28 cellular contexts compared by ENCODE assay signal in the genomic region with DNA sequence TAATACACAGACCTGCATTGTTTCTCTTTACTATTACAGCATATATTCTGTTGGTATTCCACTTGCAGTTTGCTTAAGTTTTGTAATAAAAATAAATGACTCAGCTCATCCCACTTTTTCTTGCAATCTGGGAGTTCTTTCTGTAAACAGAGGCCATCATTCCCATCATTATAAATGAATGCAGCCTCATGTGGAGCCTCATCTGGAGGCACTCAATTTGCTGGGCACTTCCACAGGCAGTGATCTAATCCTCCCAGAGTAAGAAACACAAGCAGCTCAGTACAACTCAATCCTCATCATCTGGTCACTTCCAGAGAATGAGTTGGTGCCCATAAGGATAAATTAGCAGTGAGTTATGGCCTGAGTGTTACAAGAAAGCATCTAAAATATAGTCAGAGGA.
DNase-seq lines count a peak whose midpoint lies in the region; ATAC-seq, FAIRE-seq and TF ChIP-seq lines count a peak whose summit lies in the region.
"Had no signal": no experiment of that assay in that cellular context is flagged by ENCODE, and none has a peak within 500 bp of the region (broad histone marks: within the 10 kb centered on the region; RNA-seq: fewer than 3 reads in every experiment).

No MANE protein-coding gene starts in this region.

- H2BK120ac ChIP-seq in H1 (replicated peaks; ENCODE audit: low read depth, low read length) = no peak overlapping the region
- no peak overlapping the region for H2BK120ac ChIP-seq in neuronal stem cell (ENCODE audit: low read depth, low read length)

- H3K18ac ChIP-seq in H1 (ENCODE audit: extremely low read depth, low read length) (no peak overlapping the region), neuronal stem cell (ENCODE audit: low read length) (no peak overlapping the region)

- TF ChIP-seq CTCF in H1 (IDR thresholded peaks at IDR 0.05; ENCODE audit: control extremely low read depth in 1 of 3, insufficient read depth in 1 of 3, low read depth in 1 of 3, low read length in 3 of 3) (no peak), mucosa of descending colon (IDR thresholded peaks at IDR 0.05) (no peak)

- no peak overlapping the region for H2BK20ac ChIP-seq in H1 (ENCODE audit: low read length)

- H3K23ac ChIP-seq in H1 (ENCODE audit: insufficient read length) (no peak overlapping the region), neuronal stem cell (ENCODE audit: low read depth, low read length, poor library complexity) (no peak overlapping the region)

- H2AK5ac ChIP-seq in H1 (ENCODE audit: low read depth, low read length) = no peak overlapping the region
- no peak overlapping the region for H2AK5ac ChIP-seq in neuronal stem cell (ENCODE audit: low read depth, low read length)

- ATAC-seq in mucosa of descending colon = no peak
- ATAC-seq: foreskin keratinocyte, HepG2, SK-N-SH treated with all-trans-retinoic acid at 6 μM for 48 hours had no signal

- H3K4ac ChIP-seq in H1 (replicated peaks; ENCODE audit: insufficient read length, low read depth, low read length) = no peak overlapping the region
- H3K4ac ChIP-seq in neuronal stem cell (ENCODE audit: low read length) = no peak overlapping the region

- H3K36me3 ChIP-seq in H1 (ENCODE audit: control insufficient read depth in 2 of 4, insufficient read depth in 4 of 4, low read length in 3 of 4) = no peaks in the 10 kb centered on the region
- no peaks in the 10 kb centered on the region for H3K36me3 ChIP-seq in neuronal stem cell (replicated peaks in 1 of 2; ENCODE audit: control insufficient read depth in 2 of 2, insufficient read depth in 2 of 2, low read length in 2 of 2)
- H3K36me3 ChIP-seq in mucosa of descending colon (ENCODE audit: low read depth) = no peaks in the 10 kb centered on the region
- H3K36me3 ChIP-seq: sigmoid colon, stomach, transverse colon had no signal

- no peaks in the 10 kb centered on the region for H3K23me2 ChIP-seq in H1 (ENCODE audit: low read depth, low read length)

- no peak overlapping the region for H3K4me2 ChIP-seq in H1 (ENCODE audit: insufficient read depth in 1 of 2, low read depth in 2 of 2, low read length in 2 of 2)
- no peak overlapping the region for H3K4me2 ChIP-seq in neuronal stem cell (ENCODE audit: insufficient read depth, low read length, poor library complexity, severe bottlenecking)

- H3K79me1 ChIP-seq in H1 (ENCODE audit: low read depth, low read length) = no peaks in the 10 kb centered on the region
- H3K79me1 ChIP-seq in neuronal stem cell (ENCODE audit: low read depth, low read length) = no peaks in the 10 kb centered on the region

- TF ChIP-seq EP300 in H1 (IDR thresholded peaks at IDR 0.05; ENCODE audit: borderline replicate concordance in 1 of 2, low read depth in 2 of 2, low read length in 2 of 2) = no peak

- no peaks in the 10 kb centered on the region for H3K9me3 ChIP-seq in H1 (ENCODE audit: insufficient read depth in 2 of 2, low read depth in 1 of 2, low read length in 1 of 2)
- H3K9me3 ChIP-seq in neuronal stem cell (replicated peaks in 1 of 2; ENCODE audit: control insufficient read depth in 2 of 2, insufficient read depth in 1 of 2, low read depth in 1 of 2, low read length in 2 of 2) = no peaks in the 10 kb centered on the region
- peaks cover 22% of the 10 kb centered on the region for H3K9me3 ChIP-seq in mucosa of descending colon
- H3K9me3 ChIP-seq: sigmoid colon, stomach, transverse colon had no signal

- TF ChIP-seq RAD21 in H1 (IDR thresholded peaks at IDR 0.05 in 1 of 2, conservative IDR thresholded peaks at IDR 0.05 in 1 of 2; ENCODE audit: low read depth in 2 of 2, low read length in 2 of 2) = no peak

- FAIRE-seq in H1 (lab: Jason Lieb, UNC) (no peak), frontal cortex (lab: Jason Lieb, UNC) (no peak)
- FAIRE-seq: HepG2 had no signal

- no peak overlapping the region for H2BK5ac ChIP-seq in H1 (ENCODE audit: low read depth, low read length)
- H2BK5ac ChIP-seq in neuronal stem cell (ENCODE audit: low read length) = no peak overlapping the region

- H3K14ac ChIP-seq in H1 (ENCODE audit: insufficient read length) = no peak overlapping the region
- H3K14ac ChIP-seq in neuronal stem cell (ENCODE audit: low read length) = no peak overlapping the region

- H3K9ac ChIP-seq in H1 (replicated peaks in 1 of 4; ENCODE audit: extremely low read depth in 1 of 4, low read depth in 3 of 4, low read length in 3 of 4) (no peak overlapping the region), neuronal stem cell (ENCODE audit: low read depth, low read length, poor library complexity) (no peak overlapping the region)

- POLR2A ChIA-PET in H1 (lab: Charles Lee; ENCODE audit: partially characterized antibody) = no interaction called here

- no peak overlapping the region for H3K56ac ChIP-seq in H1 (replicated peaks; ENCODE audit: insufficient read length, low read depth, low read length)

- H3K27ac ChIP-seq in H1 (ENCODE audit: low read depth, low read length) = no peak overlapping the region
- no peak overlapping the region for H3K27ac ChIP-seq in neuronal stem cell (replicated peaks; ENCODE audit: low read length)
- H3K27ac ChIP-seq: foreskin keratinocyte, HL-60, sigmoid colon, stomach, transverse colon had no signal

- H3K27me3 ChIP-seq in H1 (replicated peaks in 1 of 4; ENCODE audit: control insufficient read depth in 3 of 4, extremely low read depth in 1 of 4, insufficient read depth in 3 of 4, low read length in 3 of 4) (no peaks in the 10 kb centered on the region), neuronal stem cell (ENCODE audit: control insufficient read depth in 3 of 3, insufficient read depth in 3 of 3, low read depth in 1 of 3, low read length in 3 of 3) (no peaks in the 10 kb centered on the region)
- H3K27me3 ChIP-seq: foreskin keratinocyte, sigmoid colon, stomach, transverse colon had no signal

- peak; percentile 9 for DNase-seq in GM03348 (ENCODE audit: low spot score)
- DNase-seq in M059J (ENCODE audit: low read depth) = peak; percentile 2
- no peak for DNase-seq in H1 (ENCODE audit: low read depth in 1 of 2, low spot score in 2 of 2)
- no peak for DNase-seq in neuronal stem cell (ENCODE audit: low spot score)
- no peak for DNase-seq in midbrain (lab: John Stamatoyannopoulos, UW)
- DNase-seq in activated CD4-positive, alpha-beta T cell treated with anti-CD3 and anti-CD28 coated beads for 48 hours = no peak
- DNase-seq in mucosa of descending colon = no peak
- DNase-seq in frontal cortex (ENCODE audit: low spot score in 2 of 2) = no peak
- DNase-seq: activated CD4-positive, alpha-beta T cell treated with anti-CD3 and anti-CD28 coated beads, Interleukin-2, amount 10 ng/mL, durations not matched to agents 7 days and 5 days; aorta; CD4-positive, alpha-beta T cell; central memory CD4-positive, alpha-beta T cell; foreskin keratinocyte; GDM1; H9; hypothalamus; islet precursor cell; NCI-H1105 treated with DMSO at 0.1 percent for 48 hours; NCI-H2029; NCI-H2227 treated with DMSO at 0.1 percent for 48 hours; NCI-H774; sigmoid colon; stomach; T-helper 2 cell; transverse colon had no signal

- H3K79me2 ChIP-seq in H1 (ENCODE audit: control insufficient read depth in 1 of 2, insufficient read depth in 2 of 2, low read length in 2 of 2) = no peaks in the 10 kb centered on the region

- H3K4me3 ChIP-seq in H1 (ENCODE audit: extremely low read depth in 1 of 4, insufficient read depth in 2 of 4, low read depth in 3 of 4, low read length in 4 of 4) = no peak overlapping the region
- no peak overlapping the region for H3K4me3 ChIP-seq in neuronal stem cell (ENCODE audit: low read length in 2 of 2)
- no peak overlapping the region for H3K4me3 ChIP-seq in mucosa of descending colon
- H3K4me3 ChIP-seq: sigmoid colon, stomach, transverse colon had no signal

- H2AFZ ChIP-seq in H1 (ENCODE audit: low read length) (peak overlapping the region; percentile 73; the same call in 1 of the 2 replicates), neuronal stem cell (ENCODE audit: low read length) (peak overlapping the region; percentile 42)

- H2BK12ac ChIP-seq in H1 (ENCODE audit: low read depth, low read length) (no peak overlapping the region), neuronal stem cell (ENCODE audit: low read length) (no peak overlapping the region)

- H4K8ac ChIP-seq in H1 (ENCODE audit: extremely low read depth, insufficient read depth, low read length) (no peak overlapping the region), neuronal stem cell (ENCODE audit: low read depth, low read length) (no peak overlapping the region)

- H4K20me1 ChIP-seq in H1 (replicated peaks in 1 of 2; ENCODE audit: control insufficient read depth in 1 of 2, insufficient read depth in 2 of 2, low read length in 2 of 2) = no peaks in the 10 kb centered on the region

- no peak overlapping the region for H4K5ac ChIP-seq in H1 (ENCODE audit: insufficient read length, low read depth, low read length)

- no peak overlapping the region for H4K91ac ChIP-seq in H1 (replicated peaks; ENCODE audit: insufficient read length, low read length)
- H4K91ac ChIP-seq in neuronal stem cell (ENCODE audit: low read depth, low read length, poor library complexity) = no peak overlapping the region

- H2BK15ac ChIP-seq in H1 (ENCODE audit: low read length) (no peak overlapping the region), neuronal stem cell (ENCODE audit: low read length) (no peak overlapping the region)

- no peaks in the 10 kb centered on the region for H3K4me1 ChIP-seq in H1 (replicated peaks in 1 of 4; ENCODE audit: control insufficient read depth in 3 of 4, insufficient read depth in 4 of 4, low read length in 3 of 4)
- H3K4me1 ChIP-seq in neuronal stem cell (ENCODE audit: control insufficient read depth in 2 of 2, insufficient read depth in 1 of 2, low read depth in 1 of 2, low read length in 2 of 2) = no peaks in the 10 kb centered on the region
- H3K4me1 ChIP-seq in mucosa of descending colon (ENCODE audit: low read depth) = no peaks in the 10 kb centered on the region
- H3K4me1 ChIP-seq: foreskin keratinocyte, sigmoid colon, stomach, transverse colon had no signal

- intact Hi-C loops in mucosa of descending colon (cut with DNase I, micrococcal nuclease) = no loop called here

- no peak for TF ChIP-seq POLR2A in H1 (IDR thresholded peaks at IDR 0.05; ENCODE audit: control extremely low read depth in 1 of 2, low read depth in 2 of 2, low read length in 2 of 2)

- CTCF ChIA-PET in H1 (lab: Charles Lee; ENCODE audit: partially characterized antibody) = no interaction called here

TF ChIP-seq in H1, 55 proteins besides CTCF, POLR2A, EP300 and RAD21 (continues in another document):
- no peak for TF ChIP-seq YY1 (IDR thresholded peaks at IDR 0.05; ENCODE audit: low read depth, low read length)
- TF ChIP-seq, protein P1, sequence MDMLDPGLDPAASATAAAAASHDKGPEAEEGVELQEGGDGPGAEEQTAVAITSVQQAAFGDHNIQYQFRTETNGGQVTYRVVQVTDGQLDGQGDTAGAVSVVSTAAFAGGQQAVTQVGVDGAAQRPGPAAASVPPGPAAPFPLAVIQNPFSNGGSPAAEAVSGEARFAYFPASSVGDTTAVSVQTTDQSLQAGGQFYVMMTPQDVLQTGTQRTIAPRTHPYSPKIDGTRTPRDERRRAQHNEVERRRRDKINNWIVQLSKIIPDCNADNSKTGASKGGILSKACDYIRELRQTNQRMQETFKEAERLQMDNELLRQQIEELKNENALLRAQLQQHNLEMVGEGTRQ (IDR thresholded peaks at IDR 0.05; ENCODE audit: low read length) = no peak
- no peak for TF ChIP-seq TCF12 (IDR thresholded peaks at IDR 0.05; ENCODE audit: low read depth, low read length)
- no peak for TF ChIP-seq POLR2AphosphoS5 (IDR thresholded peaks at IDR 0.05; ENCODE audit: low read depth, low read length)
- TF ChIP-seq SUZ12 (IDR thresholded peaks at IDR 0.05; ENCODE audit: low read length) = no peak

Comparison
In these comparisons a context has a peak if more than half of its experiments do, and no peak if none do; other contexts are left out.
1. DNase-seq: peak in GM03348 (single experiment) and M059J (single experiment); none in H1 (0 of 2), neuronal stem cell (single experiment), midbrain (single experiment), activated CD4-positive, alpha-beta T cell treated with anti-CD3 and anti-CD28 coated beads for 48 hours (single experiment), mucosa of descending colon (0 of 3) and frontal cortex (0 of 2).